Comparison of ENCODE assay signal across 1 cellular context in genomic region chrX:65668362-65669310, GRCh38.
A peak's percentile ranks its signal among the peaks of the same experiment; 100 is the strongest.
TF ChIP-seq lines count a peak whose summit lies in the region.

No MANE protein-coding gene starts in this region.

TF ChIP-seq in HEK293, 187 proteins besides CTCF, POLR2A, EP300 and RAD21:
- TF ChIP-seq, protein P1, sequence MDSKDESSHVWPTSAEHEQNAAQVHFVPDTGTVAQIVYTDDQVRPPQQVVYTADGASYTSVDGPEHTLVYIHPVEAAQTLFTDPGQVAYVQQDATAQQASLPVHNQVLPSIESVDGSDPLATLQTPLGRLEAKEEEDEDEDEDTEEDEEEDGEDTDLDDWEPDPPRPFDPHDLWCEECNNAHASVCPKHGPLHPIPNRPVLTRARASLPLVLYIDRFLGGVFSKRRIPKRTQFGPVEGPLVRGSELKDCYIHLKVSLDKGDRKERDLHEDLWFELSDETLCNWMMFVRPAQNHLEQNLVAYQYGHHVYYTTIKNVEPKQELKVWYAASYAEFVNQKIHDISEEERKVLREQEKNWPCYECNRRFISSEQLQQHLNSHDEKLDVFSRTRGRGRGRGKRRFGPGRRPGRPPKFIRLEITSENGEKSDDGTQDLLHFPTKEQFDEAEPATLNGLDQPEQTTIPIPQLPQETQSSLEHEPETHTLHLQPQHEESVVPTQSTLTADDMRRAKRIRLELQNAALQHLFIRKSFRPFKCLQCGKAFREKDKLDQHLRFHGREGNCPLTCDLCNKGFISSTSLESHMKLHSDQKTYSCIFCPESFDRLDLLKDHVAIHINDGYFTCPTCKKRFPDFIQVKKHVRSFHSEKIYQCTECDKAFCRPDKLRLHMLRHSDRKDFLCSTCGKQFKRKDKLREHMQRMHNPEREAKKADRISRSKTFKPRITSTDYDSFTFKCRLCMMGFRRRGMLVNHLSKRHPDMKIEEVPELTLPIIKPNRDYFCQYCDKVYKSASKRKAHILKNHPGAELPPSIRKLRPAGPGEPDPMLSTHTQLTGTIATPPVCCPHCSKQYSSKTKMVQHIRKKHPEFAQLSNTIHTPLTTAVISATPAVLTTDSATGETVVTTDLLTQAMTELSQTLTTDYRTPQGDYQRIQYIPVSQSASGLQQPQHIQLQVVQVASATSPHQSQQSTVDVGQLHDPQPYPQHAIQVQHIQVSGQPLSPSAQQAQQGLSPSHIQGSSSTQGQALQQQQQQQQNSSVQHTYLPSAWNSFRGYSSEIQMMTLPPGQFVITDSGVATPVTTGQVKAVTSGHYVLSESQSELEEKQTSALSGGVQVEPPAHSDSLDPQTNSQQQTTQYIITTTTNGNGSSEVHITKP (tag by site-specific recombination; IDR thresholded peaks at IDR 0.05) = peak; percentile 33; the same call in 1 of the 2 replicates
- TF ChIP-seq, protein P2, sequence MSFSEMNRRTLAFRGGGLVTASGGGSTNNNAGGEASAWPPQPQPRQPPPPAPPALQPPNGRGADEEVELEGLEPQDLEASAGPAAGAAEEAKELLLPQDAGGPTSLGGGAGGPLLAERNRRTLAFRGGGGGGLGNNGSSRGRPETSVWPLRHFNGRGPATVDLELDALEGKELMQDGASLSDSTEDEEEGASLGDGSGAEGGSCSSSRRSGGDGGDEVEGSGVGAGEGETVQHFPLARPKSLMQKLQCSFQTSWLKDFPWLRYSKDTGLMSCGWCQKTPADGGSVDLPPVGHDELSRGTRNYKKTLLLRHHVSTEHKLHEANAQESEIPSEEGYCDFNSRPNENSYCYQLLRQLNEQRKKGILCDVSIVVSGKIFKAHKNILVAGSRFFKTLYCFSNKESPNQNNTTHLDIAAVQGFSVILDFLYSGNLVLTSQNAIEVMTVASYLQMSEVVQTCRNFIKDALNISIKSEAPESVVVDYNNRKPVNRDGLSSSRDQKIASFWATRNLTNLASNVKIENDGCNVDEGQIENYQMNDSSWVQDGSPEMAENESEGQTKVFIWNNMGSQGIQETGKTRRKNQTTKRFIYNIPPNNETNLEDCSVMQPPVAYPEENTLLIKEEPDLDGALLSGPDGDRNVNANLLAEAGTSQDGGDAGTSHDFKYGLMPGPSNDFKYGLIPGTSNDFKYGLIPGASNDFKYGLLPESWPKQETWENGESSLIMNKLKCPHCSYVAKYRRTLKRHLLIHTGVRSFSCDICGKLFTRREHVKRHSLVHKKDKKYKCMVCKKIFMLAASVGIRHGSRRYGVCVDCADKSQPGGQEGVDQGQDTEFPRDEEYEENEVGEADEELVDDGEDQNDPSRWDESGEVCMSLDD (tag by site-specific recombination; IDR thresholded peaks at IDR 0.05) = no peak
- TF ChIP-seq, protein P3, sequence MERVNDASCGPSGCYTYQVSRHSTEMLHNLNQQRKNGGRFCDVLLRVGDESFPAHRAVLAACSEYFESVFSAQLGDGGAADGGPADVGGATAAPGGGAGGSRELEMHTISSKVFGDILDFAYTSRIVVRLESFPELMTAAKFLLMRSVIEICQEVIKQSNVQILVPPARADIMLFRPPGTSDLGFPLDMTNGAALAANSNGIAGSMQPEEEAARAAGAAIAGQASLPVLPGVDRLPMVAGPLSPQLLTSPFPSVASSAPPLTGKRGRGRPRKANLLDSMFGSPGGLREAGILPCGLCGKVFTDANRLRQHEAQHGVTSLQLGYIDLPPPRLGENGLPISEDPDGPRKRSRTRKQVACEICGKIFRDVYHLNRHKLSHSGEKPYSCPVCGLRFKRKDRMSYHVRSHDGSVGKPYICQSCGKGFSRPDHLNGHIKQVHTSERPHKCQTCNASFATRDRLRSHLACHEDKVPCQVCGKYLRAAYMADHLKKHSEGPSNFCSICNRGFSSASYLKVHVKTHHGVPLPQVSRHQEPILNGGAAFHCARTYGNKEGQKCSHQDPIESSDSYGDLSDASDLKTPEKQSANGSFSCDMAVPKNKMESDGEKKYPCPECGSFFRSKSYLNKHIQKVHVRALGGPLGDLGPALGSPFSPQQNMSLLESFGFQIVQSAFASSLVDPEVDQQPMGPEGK (tag by site-specific recombination; IDR thresholded peaks at IDR 0.05) = peak; percentile 27; the same call in 1 of the 2 replicates
- TF ChIP-seq ZNF19 (tag by site-specific recombination; IDR thresholded peaks at IDR 0.05; ENCODE audit: low read depth) (no peak), GLIS1 (tag by site-specific recombination; IDR thresholded peaks at IDR 0.05) (peak; percentile 11; the same call in 1 of the 2 replicates), ZNF398 (tag by site-specific recombination; IDR thresholded peaks at IDR 0.05) (peak; percentile 39; the same call in 1 of the 2 replicates), ZNF341 (tag by site-specific recombination; IDR thresholded peaks at IDR 0.05; ENCODE audit: low read depth) (peak; percentile 78), KLF1 (tag by site-specific recombination; IDR thresholded peaks at IDR 0.05) (peak; percentile 56; the same call in 1 of the 2 replicates), ZBTB8A (tag by site-specific recombination; IDR thresholded peaks at IDR 0.05) (peak; percentile 85)
